Comparison of ENCODE assay signal across 26 cellular contexts in the genomic region with DNA sequence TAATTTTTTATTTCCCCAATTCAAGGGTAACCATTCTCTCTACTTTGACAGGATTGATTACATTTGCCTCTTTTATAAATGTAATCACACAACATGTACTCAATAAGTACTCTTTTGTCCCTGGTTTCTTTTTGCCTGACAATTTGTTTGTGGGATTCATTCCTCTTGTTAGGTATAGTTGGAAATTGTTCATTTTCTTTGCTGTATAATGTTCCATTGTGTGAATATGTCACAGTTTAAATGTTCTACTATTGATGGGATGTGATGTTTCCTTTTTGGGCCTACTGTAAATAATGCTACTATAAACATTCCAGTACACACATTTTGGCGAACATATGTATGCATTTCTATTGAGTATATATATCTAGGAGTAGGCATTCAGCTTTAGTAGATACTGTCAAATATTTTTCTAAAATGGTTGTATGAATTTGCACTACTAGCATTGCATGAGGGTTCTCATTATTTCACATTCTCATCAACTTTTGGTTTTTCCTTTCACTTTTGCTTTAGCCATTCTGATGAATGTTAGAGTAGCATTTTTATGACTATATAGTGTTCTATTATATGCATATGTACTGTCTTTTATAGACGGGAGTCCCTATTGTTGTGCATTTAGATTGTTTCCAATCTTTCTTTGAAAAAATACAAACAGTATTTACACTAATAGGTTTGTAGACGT.
"Had no signal": no experiment of that assay in that cellular context is flagged by ENCODE, and none has a peak within 500 bp of the region (broad histone marks: within the 10 kb centered on the region; RNA-seq: fewer than 3 reads in every experiment).

No MANE protein-coding gene starts in this region.

- H3K27ac ChIP-seq: left ventricle myocardium inferior, ovary, right atrium auricular region, right lobe of liver, stomach, testis, thyroid gland, transverse colon, upper lobe of left lung, vagina had no signal

- H3K27me3 Mint-ChIP-seq: naive thymus-derived CD4-positive, alpha-beta T cell; natural killer cell treated with Interleukin-12 subunit alpha and Interleukin-12 subunit beta and Interleukin-15 and Interleukin-18, amount 100 ng/mL, for 72 hours; progenitor cell of endocrine pancreas; stimulated activated memory B cell treated with anti-CD40 and anti-IgM and Interleukin-4, amounts not matched to agents 10 μg/mL and 1 μg/mL and 100 μg/mL, for 72 hours had no signal

- H3K4me1 Mint-ChIP-seq: mesothelial cell of epicardium had no signal

- ATAC-seq: mucosa of descending colon; naive thymus-derived CD4-positive, alpha-beta T cell; natural killer cell treated with Interleukin-12 subunit alpha and Interleukin-12 subunit beta and Interleukin-15 and Interleukin-18, amount 100 ng/mL, for 72 hours; right lobe of liver; stimulated activated memory B cell treated with anti-CD40 and anti-IgM and Interleukin-4, amounts not matched to agents 10 μg/mL and 1 μg/mL and 100 μg/mL, for 72 hours; stimulated activated naive CD8-positive, alpha-beta T cell treated with anti-CD3 and anti-CD28 coated beads, Interleukin-15, Interleukin-2, amounts not matched to agents 100 U/mL and 50 U/mL, for 24 hours had no signal

- H3K27ac Mint-ChIP-seq: mesothelial cell of epicardium; naive thymus-derived CD4-positive, alpha-beta T cell; natural killer cell treated with Interleukin-12 subunit alpha and Interleukin-12 subunit beta and Interleukin-15 and Interleukin-18, amount 100 ng/mL, for 72 hours; progenitor cell of endocrine pancreas; stimulated activated memory B cell treated with anti-CD40 and anti-IgM and Interleukin-4, amounts not matched to agents 10 μg/mL and 1 μg/mL and 100 μg/mL, for 72 hours had no signal

- H3K27me3 ChIP-seq: ovary, right atrium auricular region, right lobe of liver, stomach, testis, thyroid gland, transverse colon, upper lobe of left lung, vagina had no signal

- H3K36me3 ChIP-seq: left ventricle myocardium inferior, ovary, right atrium auricular region, right lobe of liver, stomach, thyroid gland, transverse colon, upper lobe of left lung, vagina had no signal

- H3K4me3 Mint-ChIP-seq: mesothelial cell of epicardium; naive thymus-derived CD4-positive, alpha-beta T cell; natural killer cell treated with Interleukin-12 subunit alpha and Interleukin-12 subunit beta and Interleukin-15 and Interleukin-18, amount 100 ng/mL, for 72 hours; stimulated activated memory B cell treated with anti-CD40 and anti-IgM and Interleukin-4, amounts not matched to agents 10 μg/mL and 1 μg/mL and 100 μg/mL, for 72 hours had no signal

- H3K4me1 ChIP-seq: right lobe of liver, stomach, testis, thyroid gland, transverse colon, upper lobe of left lung, vagina had no signal

- H3K4me2 ChIP-seq: smooth muscle cell had no signal

- H3K4me3 ChIP-seq: left ventricle myocardium inferior, lung, mucosa of descending colon, ovary, right atrium auricular region, right lobe of liver, smooth muscle cell, stomach, testis, thyroid gland, transverse colon, upper lobe of left lung, vagina had no signal

- DNase-seq: hippocampal formation; kidney; left ventricle myocardium inferior; mesendoderm; mucosa of descending colon; naive thymus-derived CD4-positive, alpha-beta T cell; ovary; right lobe of liver; stimulated activated CD4-positive, alpha-beta T cell treated with anti-CD3 and anti-CD28 coated beads, Interleukin-1b, Interleukin-23, amount 100 ng/mL, for 48 hours; stimulated activated CD4-positive, alpha-beta T cell treated with anti-CD3 and anti-CD28 coated beads, Interleukin-2, amount 100 ng/mL, for 48 hours; stimulated activated CD4-positive, alpha-beta T cell treated with anti-CD3 and anti-CD28 coated beads, Interleukin-4, amount 100 ng/mL, for 4 hours; stimulated activated CD8-positive, alpha-beta memory T cell treated with anti-CD3 and anti-CD28 coated beads, Interleukin-4, amount 100 ng/mL, for 48 hours; stimulated activated naive CD8-positive, alpha-beta T cell treated with anti-CD3 and anti-CD28 coated beads, Interleukin-15, Interleukin-2, amounts not matched to agents 100 U/mL and 50 U/mL, for 24 hours; stomach; testis; thyroid gland; transverse colon; upper lobe of left lung had no signal

- H3K9me3 ChIP-seq: mucosa of descending colon, ovary, right atrium auricular region, right lobe of liver, testis, thyroid gland, transverse colon, upper lobe of left lung, vagina had no signal
